In genomic region chr11:93054881-93055280, GRCh38 we compare ENCODE assay signal across 1 cellular context.
TF ChIP-seq lines count a peak whose summit lies in the region.

No MANE protein-coding gene starts in this region.

TF ChIP-seq in A549, 52 proteins besides CTCF, POLR2A, EP300 and RAD21 (continued from another document):
- TF ChIP-seq ELK1 (IDR thresholded peaks at IDR 0.05; ENCODE audit: low read depth, low read length) = no peak
- no peak for TF ChIP-seq HDAC2 (IDR thresholded peaks at IDR 0.05)
- TF ChIP-seq RFX5 (IDR thresholded peaks at IDR 0.05) = no peak
- no peak for TF ChIP-seq HOXA7 (CRISPR knock-in tag; IDR thresholded peaks at IDR 0.05)
- no peak for TF ChIP-seq ZFP36 (IDR thresholded peaks at IDR 0.05; ENCODE audit: borderline replicate concordance, partially characterized antibody)
- no peak for TF ChIP-seq TP53 (CRISPR knock-in tag; IDR thresholded peaks at IDR 0.05)
- TF ChIP-seq GATA3 (IDR thresholded peaks at IDR 0.05; ENCODE audit: borderline replicate concordance) = peak; percentile 67; the same call in 1 of the 2 replicates
- TF ChIP-seq KDM5A (IDR thresholded peaks at IDR 0.05) = no peak
- no peak for TF ChIP-seq TFCP2L1 (CRISPR knock-in tag; IDR thresholded peaks at IDR 0.05)
- TF ChIP-seq RNF2 (IDR thresholded peaks at IDR 0.05; ENCODE audit: borderline replicate concordance, low read depth) = no peak
- peak; percentile 64 for TF ChIP-seq MAX (IDR thresholded peaks at IDR 0.05)
- TF ChIP-seq REST (IDR thresholded peaks at IDR 0.05) = no peak
- 0 out of 2 replicates have a peak, but pooled peaks have one; percentile 42 for TF ChIP-seq PBX3 (IDR thresholded peaks at IDR 0.05)
- TF ChIP-seq FOXS1 (CRISPR knock-in tag; IDR thresholded peaks at IDR 0.05) = no peak; the same call in 1 of the 2 replicates
- TF ChIP-seq ZNF302 (CRISPR knock-in tag; IDR thresholded peaks at IDR 0.05) = no peak
